ENCODE assay signal across 13 cellular contexts in genomic region chr16:81469183-81469677, GRCh38. TPM values are rescaled to one million over a fixed set of nuclear protein-coding genes. Genes with fewer than 3 reads are reported as not detected.
DNase-seq lines count a peak whose midpoint lies in the region; ATAC-seq and TF ChIP-seq lines count a peak whose summit lies in the region.
"Had no signal": no experiment of that assay in that cellular context is flagged by ENCODE, and none has a peak within 500 bp of the region (broad histone marks: within the 10 kb centered on the region; RNA-seq: fewer than 3 reads in every experiment).

No MANE protein-coding gene starts in this region.

- H3K27ac Mint-ChIP-seq in stimulated activated memory B cell treated with anti-CD40 and anti-IgM and Interleukin-4, amounts not matched to agents 10 μg/mL and 1 μg/mL and 100 μg/mL, for 72 hours = peak overlapping the region; percentile 92

- H3K36me3 ChIP-seq in Peyer's patch (no peaks in the 10 kb centered on the region), gastroesophageal sphincter (no peaks in the 10 kb centered on the region)
- H3K36me3 ChIP-seq in effector memory CD4-positive, alpha-beta T cell (ENCODE audit: control insufficient read depth, insufficient read depth, low read length) = no peaks in the 10 kb centered on the region

- H3K36me3 Mint-ChIP-seq in stimulated activated memory B cell treated with anti-CD40 and anti-IgM and Interleukin-4, amounts not matched to agents 10 μg/mL and 1 μg/mL and 100 μg/mL, for 72 hours = peaks cover 32% of the 10 kb centered on the region

- H3K27me3 ChIP-seq in Peyer's patch = no peaks in the 10 kb centered on the region
- no peaks in the 10 kb centered on the region for H3K27me3 ChIP-seq in effector memory CD4-positive, alpha-beta T cell (replicated peaks; ENCODE audit: control insufficient read depth, insufficient read depth, low read length, poor library complexity, severe bottlenecking)
- H3K27me3 ChIP-seq in gastroesophageal sphincter = no peaks in the 10 kb centered on the region

- no peak for TF ChIP-seq EP300 in gastroesophageal sphincter (IDR thresholded peaks at IDR 0.05)

- peak overlapping the region; percentile 51 to 87 (median 72) for H3K27ac ChIP-seq in Peyer's patch
- peak overlapping the region; percentile 58 for H3K27ac ChIP-seq in effector memory CD4-positive, alpha-beta T cell (ENCODE audit: insufficient read depth, low read length, poor library complexity, severe bottlenecking)
- H3K27ac ChIP-seq in gastroesophageal sphincter = peak overlapping the region in 1 of 4 donors; percentile 25

- TF ChIP-seq POLR2A in Peyer's patch (IDR thresholded peaks at IDR 0.05) (no peak), gastroesophageal sphincter (IDR thresholded peaks at IDR 0.05) (no peak)

- no peak for TF ChIP-seq CTCF in Peyer's patch (IDR thresholded peaks at IDR 0.05)
- TF ChIP-seq CTCF in gastroesophageal sphincter (IDR thresholded peaks at IDR 0.05) = no peak

- no peaks in the 10 kb centered on the region for H3K9me3 Mint-ChIP-seq in stimulated activated memory B cell treated with anti-CD40 and anti-IgM and Interleukin-4, amounts not matched to agents 10 μg/mL and 1 μg/mL and 100 μg/mL, for 72 hours

- peaks cover 85% of the 10 kb centered on the region for H3K4me1 Mint-ChIP-seq in stimulated activated memory B cell treated with anti-CD40 and anti-IgM and Interleukin-4, amounts not matched to agents 10 μg/mL and 1 μg/mL and 100 μg/mL, for 72 hours

- no peaks in the 10 kb centered on the region for H3K27me3 Mint-ChIP-seq in stimulated activated memory B cell treated with anti-CD40 and anti-IgM and Interleukin-4, amounts not matched to agents 10 μg/mL and 1 μg/mL and 100 μg/mL, for 72 hours

- H3K9me3 ChIP-seq in Peyer's patch = no peaks in the 10 kb centered on the region
- no peaks in the 10 kb centered on the region for H3K9me3 ChIP-seq in effector memory CD4-positive, alpha-beta T cell (ENCODE audit: control insufficient read depth, low read length)
- no peaks in the 10 kb centered on the region for H3K9me3 ChIP-seq in gastroesophageal sphincter

- H3K4me1 ChIP-seq in Peyer's patch (peaks cover 4 to 59% (median 31%) of the 10 kb centered on the region in 4 donors), gastroesophageal sphincter (peaks cover 0 to 70% (median 8%) of the 10 kb centered on the region in 3 donors)
- H3K4me1 ChIP-seq in effector memory CD4-positive, alpha-beta T cell (ENCODE audit: control insufficient read depth, insufficient read depth, low read length, poor library complexity, severe bottlenecking) = peaks cover 37% of the 10 kb centered on the region

- DNase-seq in activated CD4-positive, CD25-positive, alpha-beta regulatory T cell treated with anti-CD3 and anti-CD28 coated beads, Interleukin-2, amount 50 U/mL, for 72 hours = no peak
- DNase-seq in Peyer's patch (no peak), NCI-H226 (no peak)
- DNase-seq in effector memory CD4-positive, alpha-beta T cell = no peak
- DNase-seq: mesenchymal stem cell, NCI-H187 treated with DMSO at 0.1 percent for 48 hours, retina had no signal

- H3K4me3 ChIP-seq in Peyer's patch = no peak overlapping the region
- H3K4me3 ChIP-seq in effector memory CD4-positive, alpha-beta T cell (ENCODE audit: insufficient read depth, low read depth, low read length, poor library complexity, severe bottlenecking) = no peak overlapping the region
- H3K4me3 ChIP-seq in gastroesophageal sphincter = no peak overlapping the region

- peak; percentile 33 to 50 for ATAC-seq in activated CD4-positive, CD25-positive, alpha-beta regulatory T cell treated with anti-CD3 and anti-CD28 coated beads, Interleukin-2, amount 50 U/mL, for 24 hours
- ATAC-seq in stimulated activated memory B cell treated with anti-CD40 and anti-IgM and Interleukin-4, amounts not matched to agents 10 μg/mL and 1 μg/mL and 100 μg/mL, for 72 hours = peak; percentile 28
- ATAC-seq in gastroesophageal sphincter (no peak), HG02623 (IDR thresholded peaks at IDR 0.05; ENCODE audit: unreplicated experiment) (no peak)
- ATAC-seq: HCT116, Right ventricle myocardium inferior had no signal

- peak overlapping the region; percentile 61 for H3K4me3 Mint-ChIP-seq in stimulated activated memory B cell treated with anti-CD40 and anti-IgM and Interleukin-4, amounts not matched to agents 10 μg/mL and 1 μg/mL and 100 μg/mL, for 72 hours

- WGBS in gastroesophageal sphincter (ENCODE audit: low coverage in 1 of 2), 2 donors = 66 to 93% methylated on average over 2 to 3 of the region's 4 CpGs

RNA-seq across cellular contexts. Expression of gene CMIP, which starts 24.6 kb away (rescaled TPM):
- total RNA-seq in Peyer's patch (100 to 1,000 TPM in 1 of 4 donors, 10 to 100 TPM in 3; 44.6 to 152 (median 76.5) TPM), gastroesophageal sphincter (10 to 100 TPM; 13.4 to 24.0 (median 19.2) TPM)

Comparison
In these comparisons a context has a peak if more than half of its experiments do, and no peak if none do; other contexts are left out.
1. ATAC-seq: peak in activated CD4-positive, CD25-positive, alpha-beta regulatory T cell treated with anti-CD3 and anti-CD28 coated beads, Interleukin-2, amount 50 U/mL, for 24 hours (2 of 2) and stimulated activated memory B cell treated with anti-CD40 and anti-IgM and Interleukin-4, amounts not matched to agents 10 μg/mL and 1 μg/mL and 100 μg/mL, for 72 hours (single experiment); none in gastroesophageal sphincter (single experiment) and HG02623 (single experiment).